Comparison of ENCODE assay signal across 2 cellular contexts in the genomic region with DNA sequence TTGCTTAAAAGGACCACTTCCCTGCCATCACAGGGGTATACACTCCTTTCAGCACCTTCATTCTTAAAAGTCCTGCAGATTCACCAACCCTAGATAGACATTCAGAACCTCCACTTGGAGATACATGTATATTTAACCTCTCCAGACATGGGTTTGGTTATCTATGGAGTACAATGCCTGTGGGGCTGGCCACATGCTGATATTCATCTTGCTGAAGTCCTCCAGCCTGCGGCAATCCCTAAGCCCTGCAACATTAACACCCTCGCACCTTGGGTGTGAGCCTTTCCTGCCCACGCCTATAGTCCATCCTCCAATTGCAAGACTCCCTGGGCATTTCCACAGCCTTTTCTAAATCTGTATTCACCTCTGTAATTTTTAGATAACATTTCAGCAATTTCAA.
TF ChIP-seq lines count a peak whose summit lies in the region.

No MANE protein-coding gene starts in this region.

TF ChIP-seq in GM23338, 12 proteins besides CTCF, POLR2A, EP300 and RAD21 (continued from another document):
- TF ChIP-seq, protein P1, sequence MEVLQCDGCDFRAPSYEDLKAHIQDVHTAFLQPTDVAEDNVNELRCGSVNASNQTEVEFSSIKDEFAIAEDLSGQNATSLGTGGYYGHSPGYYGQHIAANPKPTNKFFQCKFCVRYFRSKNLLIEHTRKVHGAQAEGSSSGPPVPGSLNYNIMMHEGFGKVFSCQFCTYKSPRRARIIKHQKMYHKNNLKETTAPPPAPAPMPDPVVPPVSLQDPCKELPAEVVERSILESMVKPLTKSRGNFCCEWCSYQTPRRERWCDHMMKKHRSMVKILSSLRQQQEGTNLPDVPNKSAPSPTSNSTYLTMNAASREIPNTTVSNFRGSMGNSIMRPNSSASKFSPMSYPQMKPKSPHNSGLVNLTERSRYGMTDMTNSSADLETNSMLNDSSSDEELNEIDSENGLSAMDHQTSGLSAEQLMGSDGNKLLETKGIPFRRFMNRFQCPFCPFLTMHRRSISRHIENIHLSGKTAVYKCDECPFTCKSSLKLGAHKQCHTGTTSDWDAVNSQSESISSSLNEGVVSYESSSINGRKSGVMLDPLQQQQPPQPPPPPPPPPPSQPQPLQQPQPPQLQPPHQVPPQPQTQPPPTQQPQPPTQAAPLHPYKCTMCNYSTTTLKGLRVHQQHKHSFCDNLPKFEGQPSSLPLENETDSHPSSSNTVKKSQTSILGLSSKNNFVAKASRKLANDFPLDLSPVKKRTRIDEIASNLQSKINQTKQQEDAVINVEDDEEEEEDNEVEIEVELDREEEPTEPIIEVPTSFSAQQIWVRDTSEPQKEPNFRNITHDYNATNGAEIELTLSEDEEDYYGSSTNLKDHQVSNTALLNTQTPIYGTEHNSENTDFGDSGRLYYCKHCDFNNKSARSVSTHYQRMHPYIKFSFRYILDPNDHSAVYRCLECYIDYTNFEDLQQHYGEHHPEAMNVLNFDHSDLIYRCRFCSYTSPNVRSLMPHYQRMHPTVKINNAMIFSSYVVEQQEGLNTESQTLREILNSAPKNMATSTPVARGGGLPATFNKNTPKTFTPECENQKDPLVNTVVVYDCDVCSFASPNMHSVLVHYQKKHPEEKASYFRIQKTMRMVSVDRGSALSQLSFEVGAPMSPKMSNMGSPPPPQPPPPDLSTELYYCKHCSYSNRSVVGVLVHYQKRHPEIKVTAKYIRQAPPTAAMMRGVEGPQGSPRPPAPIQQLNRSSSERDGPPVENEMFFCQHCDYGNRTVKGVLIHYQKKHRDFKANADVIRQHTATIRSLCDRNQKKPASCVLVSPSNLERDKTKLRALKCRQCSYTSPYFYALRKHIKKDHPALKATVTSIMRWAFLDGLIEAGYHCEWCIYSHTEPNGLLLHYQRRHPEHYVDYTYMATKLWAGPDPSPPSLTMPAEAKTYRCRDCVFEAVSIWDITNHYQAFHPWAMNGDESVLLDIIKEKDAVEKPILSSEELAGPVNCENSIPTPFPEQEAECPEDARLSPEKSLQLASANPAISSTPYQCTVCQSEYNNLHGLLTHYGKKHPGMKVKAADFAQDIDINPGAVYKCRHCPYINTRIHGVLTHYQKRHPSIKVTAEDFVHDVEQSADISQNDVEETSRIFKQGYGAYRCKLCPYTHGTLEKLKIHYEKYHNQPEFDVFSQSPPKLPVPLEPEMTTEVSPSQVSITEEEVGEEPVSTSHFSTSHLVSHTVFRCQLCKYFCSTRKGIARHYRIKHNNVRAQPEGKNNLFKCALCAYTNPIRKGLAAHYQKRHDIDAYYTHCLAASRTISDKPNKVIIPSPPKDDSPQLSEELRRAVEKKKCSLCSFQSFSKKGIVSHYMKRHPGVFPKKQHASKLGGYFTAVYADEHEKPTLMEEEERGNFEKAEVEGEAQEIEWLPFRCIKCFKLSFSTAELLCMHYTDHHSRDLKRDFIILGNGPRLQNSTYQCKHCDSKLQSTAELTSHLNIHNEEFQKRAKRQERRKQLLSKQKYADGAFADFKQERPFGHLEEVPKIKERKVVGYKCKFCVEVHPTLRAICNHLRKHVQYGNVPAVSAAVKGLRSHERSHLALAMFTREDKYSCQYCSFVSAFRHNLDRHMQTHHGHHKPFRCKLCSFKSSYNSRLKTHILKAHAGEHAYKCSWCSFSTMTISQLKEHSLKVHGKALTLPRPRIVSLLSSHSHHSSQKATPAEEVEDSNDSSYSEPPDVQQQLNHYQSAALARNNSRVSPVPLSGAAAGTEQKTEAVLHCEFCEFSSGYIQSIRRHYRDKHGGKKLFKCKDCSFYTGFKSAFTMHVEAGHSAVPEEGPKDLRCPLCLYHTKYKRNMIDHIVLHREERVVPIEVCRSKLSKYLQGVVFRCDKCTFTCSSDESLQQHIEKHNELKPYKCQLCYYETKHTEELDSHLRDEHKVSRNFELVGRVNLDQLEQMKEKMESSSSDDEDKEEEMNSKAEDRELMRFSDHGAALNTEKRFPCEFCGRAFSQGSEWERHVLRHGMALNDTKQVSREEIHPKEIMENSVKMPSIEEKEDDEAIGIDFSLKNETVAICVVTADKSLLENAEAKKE (CRISPR knock-in tag; IDR thresholded peaks at IDR 0.05), result no peak
- TF ChIP-seq NANOG (IDR thresholded peaks at IDR 0.05; ENCODE audit: borderline replicate concordance) (no peak), STAT1 (IDR thresholded peaks at IDR 0.05; ENCODE audit: unreplicated experiment) (no peak), POLR2AphosphoS5 (IDR thresholded peaks at IDR 0.05; ENCODE audit: low read depth) (no peak), CREB1 (CRISPR knock-in tag; IDR thresholded peaks at IDR 0.05; ENCODE audit: low read depth) (no peak), EZH2phosphoT487 (IDR thresholded peaks at IDR 0.05; ENCODE audit: unreplicated experiment) (no peak), ZNF331 (CRISPR knock-in tag; IDR thresholded peaks at IDR 0.05; ENCODE audit: low read depth) (no peak)
- TF ChIP-seq, protein P2, sequence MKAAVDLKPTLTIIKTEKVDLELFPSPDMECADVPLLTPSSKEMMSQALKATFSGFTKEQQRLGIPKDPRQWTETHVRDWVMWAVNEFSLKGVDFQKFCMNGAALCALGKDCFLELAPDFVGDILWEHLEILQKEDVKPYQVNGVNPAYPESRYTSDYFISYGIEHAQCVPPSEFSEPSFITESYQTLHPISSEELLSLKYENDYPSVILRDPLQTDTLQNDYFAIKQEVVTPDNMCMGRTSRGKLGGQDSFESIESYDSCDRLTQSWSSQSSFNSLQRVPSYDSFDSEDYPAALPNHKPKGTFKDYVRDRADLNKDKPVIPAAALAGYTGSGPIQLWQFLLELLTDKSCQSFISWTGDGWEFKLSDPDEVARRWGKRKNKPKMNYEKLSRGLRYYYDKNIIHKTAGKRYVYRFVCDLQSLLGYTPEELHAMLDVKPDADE (IDR thresholded peaks at IDR 0.05), result no peak
- TF ChIP-seq, protein P3, sequence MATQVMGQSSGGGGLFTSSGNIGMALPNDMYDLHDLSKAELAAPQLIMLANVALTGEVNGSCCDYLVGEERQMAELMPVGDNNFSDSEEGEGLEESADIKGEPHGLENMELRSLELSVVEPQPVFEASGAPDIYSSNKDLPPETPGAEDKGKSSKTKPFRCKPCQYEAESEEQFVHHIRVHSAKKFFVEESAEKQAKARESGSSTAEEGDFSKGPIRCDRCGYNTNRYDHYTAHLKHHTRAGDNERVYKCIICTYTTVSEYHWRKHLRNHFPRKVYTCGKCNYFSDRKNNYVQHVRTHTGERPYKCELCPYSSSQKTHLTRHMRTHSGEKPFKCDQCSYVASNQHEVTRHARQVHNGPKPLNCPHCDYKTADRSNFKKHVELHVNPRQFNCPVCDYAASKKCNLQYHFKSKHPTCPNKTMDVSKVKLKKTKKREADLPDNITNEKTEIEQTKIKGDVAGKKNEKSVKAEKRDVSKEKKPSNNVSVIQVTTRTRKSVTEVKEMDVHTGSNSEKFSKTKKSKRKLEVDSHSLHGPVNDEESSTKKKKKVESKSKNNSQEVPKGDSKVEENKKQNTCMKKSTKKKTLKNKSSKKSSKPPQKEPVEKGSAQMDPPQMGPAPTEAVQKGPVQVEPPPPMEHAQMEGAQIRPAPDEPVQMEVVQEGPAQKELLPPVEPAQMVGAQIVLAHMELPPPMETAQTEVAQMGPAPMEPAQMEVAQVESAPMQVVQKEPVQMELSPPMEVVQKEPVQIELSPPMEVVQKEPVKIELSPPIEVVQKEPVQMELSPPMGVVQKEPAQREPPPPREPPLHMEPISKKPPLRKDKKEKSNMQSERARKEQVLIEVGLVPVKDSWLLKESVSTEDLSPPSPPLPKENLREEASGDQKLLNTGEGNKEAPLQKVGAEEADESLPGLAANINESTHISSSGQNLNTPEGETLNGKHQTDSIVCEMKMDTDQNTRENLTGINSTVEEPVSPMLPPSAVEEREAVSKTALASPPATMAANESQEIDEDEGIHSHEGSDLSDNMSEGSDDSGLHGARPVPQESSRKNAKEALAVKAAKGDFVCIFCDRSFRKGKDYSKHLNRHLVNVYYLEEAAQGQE (IDR thresholded peaks at IDR 0.05; ENCODE audit: unreplicated experiment), result no peak

TF ChIP-seq in K562, 482 proteins besides CTCF, POLR2A, EP300 and RAD21 (continued from another document and continues in another):
- TF ChIP-seq, protein P4, sequence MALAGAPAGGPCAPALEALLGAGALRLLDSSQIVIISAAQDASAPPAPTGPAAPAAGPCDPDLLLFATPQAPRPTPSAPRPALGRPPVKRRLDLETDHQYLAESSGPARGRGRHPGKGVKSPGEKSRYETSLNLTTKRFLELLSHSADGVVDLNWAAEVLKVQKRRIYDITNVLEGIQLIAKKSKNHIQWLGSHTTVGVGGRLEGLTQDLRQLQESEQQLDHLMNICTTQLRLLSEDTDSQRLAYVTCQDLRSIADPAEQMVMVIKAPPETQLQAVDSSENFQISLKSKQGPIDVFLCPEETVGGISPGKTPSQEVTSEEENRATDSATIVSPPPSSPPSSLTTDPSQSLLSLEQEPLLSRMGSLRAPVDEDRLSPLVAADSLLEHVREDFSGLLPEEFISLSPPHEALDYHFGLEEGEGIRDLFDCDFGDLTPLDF (CRISPR knock-in tag; IDR thresholded peaks at IDR 0.05), result no peak
- TF ChIP-seq MEF2D (tag; conservative IDR thresholded peaks at IDR 0.05; ENCODE audit: low read depth), result no peak
- TF ChIP-seq NFIX (CRISPR knock-in tag; IDR thresholded peaks at IDR 0.05; ENCODE audit: low read depth), result no peak
- TF ChIP-seq, protein P5, sequence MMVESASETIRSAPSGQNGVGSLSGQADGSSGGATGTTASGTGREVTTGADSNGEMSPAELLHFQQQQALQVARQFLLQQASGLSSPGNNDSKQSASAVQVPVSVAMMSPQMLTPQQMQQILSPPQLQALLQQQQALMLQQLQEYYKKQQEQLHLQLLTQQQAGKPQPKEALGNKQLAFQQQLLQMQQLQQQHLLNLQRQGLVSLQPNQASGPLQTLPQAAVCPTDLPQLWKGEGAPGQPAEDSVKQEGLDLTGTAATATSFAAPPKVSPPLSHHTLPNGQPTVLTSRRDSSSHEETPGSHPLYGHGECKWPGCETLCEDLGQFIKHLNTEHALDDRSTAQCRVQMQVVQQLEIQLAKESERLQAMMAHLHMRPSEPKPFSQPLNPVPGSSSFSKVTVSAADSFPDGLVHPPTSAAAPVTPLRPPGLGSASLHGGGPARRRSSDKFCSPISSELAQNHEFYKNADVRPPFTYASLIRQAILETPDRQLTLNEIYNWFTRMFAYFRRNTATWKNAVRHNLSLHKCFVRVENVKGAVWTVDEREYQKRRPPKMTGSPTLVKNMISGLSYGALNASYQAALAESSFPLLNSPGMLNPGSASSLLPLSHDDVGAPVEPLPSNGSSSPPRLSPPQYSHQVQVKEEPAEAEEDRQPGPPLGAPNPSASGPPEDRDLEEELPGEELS (CRISPR knock-in tag; IDR thresholded peaks at IDR 0.05; ENCODE audit: borderline replicate concordance), result no peak
- TF ChIP-seq BRCA1 (IDR thresholded peaks at IDR 0.05), result no peak
- TF ChIP-seq BRCA1 (CRISPR knock-in tag; IDR thresholded peaks at IDR 0.05), result no peak
- TF ChIP-seq, protein P6, sequence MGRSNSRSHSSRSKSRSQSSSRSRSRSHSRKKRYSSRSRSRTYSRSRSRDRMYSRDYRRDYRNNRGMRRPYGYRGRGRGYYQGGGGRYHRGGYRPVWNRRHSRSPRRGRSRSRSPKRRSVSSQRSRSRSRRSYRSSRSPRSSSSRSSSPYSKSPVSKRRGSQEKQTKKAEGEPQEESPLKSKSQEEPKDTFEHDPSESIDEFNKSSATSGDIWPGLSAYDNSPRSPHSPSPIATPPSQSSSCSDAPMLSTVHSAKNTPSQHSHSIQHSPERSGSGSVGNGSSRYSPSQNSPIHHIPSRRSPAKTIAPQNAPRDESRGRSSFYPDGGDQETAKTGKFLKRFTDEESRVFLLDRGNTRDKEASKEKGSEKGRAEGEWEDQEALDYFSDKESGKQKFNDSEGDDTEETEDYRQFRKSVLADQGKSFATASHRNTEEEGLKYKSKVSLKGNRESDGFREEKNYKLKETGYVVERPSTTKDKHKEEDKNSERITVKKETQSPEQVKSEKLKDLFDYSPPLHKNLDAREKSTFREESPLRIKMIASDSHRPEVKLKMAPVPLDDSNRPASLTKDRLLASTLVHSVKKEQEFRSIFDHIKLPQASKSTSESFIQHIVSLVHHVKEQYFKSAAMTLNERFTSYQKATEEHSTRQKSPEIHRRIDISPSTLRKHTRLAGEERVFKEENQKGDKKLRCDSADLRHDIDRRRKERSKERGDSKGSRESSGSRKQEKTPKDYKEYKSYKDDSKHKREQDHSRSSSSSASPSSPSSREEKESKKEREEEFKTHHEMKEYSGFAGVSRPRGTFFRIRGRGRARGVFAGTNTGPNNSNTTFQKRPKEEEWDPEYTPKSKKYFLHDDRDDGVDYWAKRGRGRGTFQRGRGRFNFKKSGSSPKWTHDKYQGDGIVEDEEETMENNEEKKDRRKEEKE (IDR thresholded peaks at IDR 0.05; ENCODE audit: borderline replicate concordance in 1 of 2, control insufficient read depth in 1 of 2, low read depth in 2 of 2, low read length in 1 of 2), result no peak
- no peak for TF ChIP-seq CHD4 (IDR thresholded peaks at IDR 0.05; ENCODE audit: insufficient read depth, insufficient replicate concordance, low read depth, low read length, poor library complexity, severe bottlenecking)
- TF ChIP-seq, protein P7, sequence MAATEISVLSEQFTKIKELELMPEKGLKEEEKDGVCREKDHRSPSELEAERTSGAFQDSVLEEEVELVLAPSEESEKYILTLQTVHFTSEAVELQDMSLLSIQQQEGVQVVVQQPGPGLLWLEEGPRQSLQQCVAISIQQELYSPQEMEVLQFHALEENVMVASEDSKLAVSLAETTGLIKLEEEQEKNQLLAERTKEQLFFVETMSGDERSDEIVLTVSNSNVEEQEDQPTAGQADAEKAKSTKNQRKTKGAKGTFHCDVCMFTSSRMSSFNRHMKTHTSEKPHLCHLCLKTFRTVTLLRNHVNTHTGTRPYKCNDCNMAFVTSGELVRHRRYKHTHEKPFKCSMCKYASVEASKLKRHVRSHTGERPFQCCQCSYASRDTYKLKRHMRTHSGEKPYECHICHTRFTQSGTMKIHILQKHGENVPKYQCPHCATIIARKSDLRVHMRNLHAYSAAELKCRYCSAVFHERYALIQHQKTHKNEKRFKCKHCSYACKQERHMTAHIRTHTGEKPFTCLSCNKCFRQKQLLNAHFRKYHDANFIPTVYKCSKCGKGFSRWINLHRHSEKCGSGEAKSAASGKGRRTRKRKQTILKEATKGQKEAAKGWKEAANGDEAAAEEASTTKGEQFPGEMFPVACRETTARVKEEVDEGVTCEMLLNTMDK (IDR thresholded peaks at IDR 0.05; ENCODE audit: borderline replicate concordance, insufficient read depth, low read depth, low read length, poor library complexity, severe bottlenecking), result no peak
- TF ChIP-seq, protein P8, sequence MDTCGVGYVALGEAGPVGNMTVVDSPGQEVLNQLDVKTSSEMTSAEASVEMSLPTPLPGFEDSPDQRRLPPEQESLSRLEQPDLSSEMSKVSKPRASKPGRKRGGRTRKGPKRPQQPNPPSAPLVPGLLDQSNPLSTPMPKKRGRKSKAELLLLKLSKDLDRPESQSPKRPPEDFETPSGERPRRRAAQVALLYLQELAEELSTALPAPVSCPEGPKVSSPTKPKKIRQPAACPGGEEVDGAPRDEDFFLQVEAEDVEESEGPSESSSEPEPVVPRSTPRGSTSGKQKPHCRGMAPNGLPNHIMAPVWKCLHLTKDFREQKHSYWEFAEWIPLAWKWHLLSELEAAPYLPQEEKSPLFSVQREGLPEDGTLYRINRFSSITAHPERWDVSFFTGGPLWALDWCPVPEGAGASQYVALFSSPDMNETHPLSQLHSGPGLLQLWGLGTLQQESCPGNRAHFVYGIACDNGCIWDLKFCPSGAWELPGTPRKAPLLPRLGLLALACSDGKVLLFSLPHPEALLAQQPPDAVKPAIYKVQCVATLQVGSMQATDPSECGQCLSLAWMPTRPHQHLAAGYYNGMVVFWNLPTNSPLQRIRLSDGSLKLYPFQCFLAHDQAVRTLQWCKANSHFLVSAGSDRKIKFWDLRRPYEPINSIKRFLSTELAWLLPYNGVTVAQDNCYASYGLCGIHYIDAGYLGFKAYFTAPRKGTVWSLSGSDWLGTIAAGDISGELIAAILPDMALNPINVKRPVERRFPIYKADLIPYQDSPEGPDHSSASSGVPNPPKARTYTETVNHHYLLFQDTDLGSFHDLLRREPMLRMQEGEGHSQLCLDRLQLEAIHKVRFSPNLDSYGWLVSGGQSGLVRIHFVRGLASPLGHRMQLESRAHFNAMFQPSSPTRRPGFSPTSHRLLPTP (IDR thresholded peaks at IDR 0.05; ENCODE audit: borderline replicate concordance, extremely low read depth, insufficient read length), result no peak
- TF ChIP-seq ZNF507 (tag; conservative IDR thresholded peaks at IDR 0.05), result no peak
- TF ChIP-seq ZNF699 (CRISPR knock-in tag; IDR thresholded peaks at IDR 0.05; ENCODE audit: insufficient replicate concordance), result no peak
- no peak for TF ChIP-seq SMARCE1 (IDR thresholded peaks at IDR 0.05)
- TF ChIP-seq ZFPM2 (CRISPR knock-in tag; IDR thresholded peaks at IDR 0.05), result no peak
- TF ChIP-seq PPARD (CRISPR knock-in tag; IDR thresholded peaks at IDR 0.05), result no peak
- TF ChIP-seq SRF (CRISPR knock-in tag; IDR thresholded peaks at IDR 0.05), result no peak
